9 cellular contexts compared by ENCODE assay signal in the genomic region with DNA sequence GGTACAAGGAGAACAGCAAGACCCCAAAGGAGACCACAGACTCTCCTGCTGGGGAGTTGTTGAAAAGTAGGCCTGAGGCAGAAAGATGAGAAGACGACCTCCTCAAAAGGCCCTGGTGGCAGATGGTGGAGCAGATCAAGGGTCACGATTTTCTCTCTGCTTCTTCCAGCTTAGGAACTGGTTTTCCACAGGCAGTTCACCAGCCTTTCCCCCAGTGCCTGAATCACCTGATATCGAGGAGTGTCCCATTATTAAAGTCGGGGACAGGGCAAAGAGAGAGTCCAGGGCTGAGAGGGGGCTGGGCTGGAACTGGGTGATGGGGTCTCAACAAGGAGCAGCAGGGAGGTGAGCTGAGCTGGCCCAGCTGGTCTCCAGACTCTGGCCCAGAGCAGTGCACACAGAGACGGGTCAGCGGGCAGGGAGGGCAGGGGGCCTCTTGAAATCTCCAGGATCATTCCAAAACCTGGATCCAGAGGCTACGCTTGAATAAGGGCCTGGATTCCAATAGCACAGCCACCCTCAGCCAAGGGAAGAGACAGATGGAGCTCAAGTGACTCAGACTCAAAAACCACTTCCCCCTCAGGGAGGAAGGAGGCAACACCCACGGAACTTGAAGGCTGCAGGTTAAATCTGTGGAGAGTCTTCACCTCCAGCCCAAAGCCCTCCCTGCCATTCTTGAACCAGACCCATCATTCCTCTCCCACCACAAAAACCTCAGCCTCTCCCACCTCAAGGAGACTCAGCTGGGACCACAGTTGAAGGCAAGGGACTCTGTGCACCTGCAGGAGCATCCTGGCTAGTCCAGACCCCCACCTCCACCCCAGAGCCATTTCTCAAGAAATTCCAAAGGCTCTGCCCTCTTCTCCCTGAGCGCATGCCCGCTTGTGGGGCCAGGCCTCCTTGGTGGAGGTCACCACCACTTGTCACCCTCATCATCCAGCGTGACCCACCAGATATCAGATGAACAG. TPM values are rescaled to one million over a fixed set of nuclear protein-coding genes. Genes with fewer than 3 reads are reported as not detected.
DNase-seq lines count a peak whose midpoint lies in the region; ATAC-seq and TF ChIP-seq lines count a peak whose summit lies in the region.
"Had no signal": no experiment of that assay in that cellular context is flagged by ENCODE, and none has a peak within 500 bp of the region (broad histone marks: within the 10 kb centered on the region; RNA-seq: fewer than 3 reads in every experiment).

A gene with protein sequence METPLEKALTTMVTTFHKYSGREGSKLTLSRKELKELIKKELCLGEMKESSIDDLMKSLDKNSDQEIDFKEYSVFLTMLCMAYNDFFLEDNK (minus strand): TSS at position 541 of the 968 bp plus-strand sequence. CDS start 743 bp downstream, outside the sequence.

- H3K4me2 ChIP-seq in hepatocyte: no peak within 1 kb of the TSS

- H3K4me1 ChIP-seq in esophagus muscularis mucosa (peaks cover 29 to 57% (median 54%) of the 10 kb centered on the region in 4 donors), hepatocyte (ENCODE audit: insufficient read depth) (peaks cover 33% of the 10 kb centered on the region)

- H4K20me1 ChIP-seq in hepatocyte (ENCODE audit: insufficient read depth, poor library complexity, severe bottlenecking): no peaks in the 10 kb centered on the region

- no peak for TF ChIP-seq POLR2A in esophagus muscularis mucosa (IDR thresholded peaks at IDR 0.05; ENCODE audit: low read depth)

- no peak for TF ChIP-seq EP300 in esophagus muscularis mucosa (IDR thresholded peaks at IDR 0.05)

- H3K27ac ChIP-seq in esophagus muscularis mucosa (replicated peaks in 1 of 4) (peak within 1 kb of the TSS; percentile 44 to 56 (median 46)), hepatocyte (no peak within 1 kb of the TSS)
- H3K27ac ChIP-seq: SK-N-MC had no signal

- H3K27me3 ChIP-seq in esophagus muscularis mucosa (no peaks in the 10 kb centered on the region), hepatocyte (no peaks in the 10 kb centered on the region)

- H3K9me2 ChIP-seq in hepatocyte (replicated peaks; ENCODE audit: insufficient read depth): no peaks in the 10 kb centered on the region

- intact Hi-C loops in esophagus muscularis mucosa (cut with DNase I): no loop called here

- no peaks in the 10 kb centered on the region for H3K9me3 ChIP-seq in esophagus muscularis mucosa
- H3K9me3 ChIP-seq in hepatocyte (ENCODE audit: low read depth): no peaks in the 10 kb centered on the region

- peaks cover 7% of the 10 kb centered on the region for H3K79me2 ChIP-seq in hepatocyte

- 78% methylated on average over 9 of the region's 11 CpGs for WGBS in esophagus muscularis mucosa
- WGBS in hepatocyte (ENCODE audit: low lambda C conversion rate, missing lambda C conversion rate): 86% methylated on average over 11 of the region's 11 CpGs

- peak; percentile 60 for DNase-seq in activated gamma-delta T cell treated with Interleukin-2 at 50 U/mL for 16 hours
- no peak for DNase-seq in activated gamma-delta T cell (lab: John Stamatoyannopoulos, UW)
- DNase-seq in activated CD4-positive, alpha-beta T cell treated with anti-CD3 and anti-CD28 coated beads for 4 hours: peak; percentile 65 to 67
- no peak for DNase-seq in esophagus muscularis mucosa (ENCODE audit: extremely low spot score)
- peak; percentile 65 for DNase-seq in stimulated activated CD8-positive, alpha-beta memory T cell treated with anti-CD3 and anti-CD28 coated beads, Interleukin-4, amount 100 ng/mL, for 48 hours
- DNase-seq in hepatocyte (ENCODE audit: low spot score): no peak
- DNase-seq in midbrain (lab: John Stamatoyannopoulos, UW): no peak

- H3K36me3 ChIP-seq in esophagus muscularis mucosa: peaks cover 0 to 10% (median 0%) of the 10 kb centered on the region in 4 donors
- H3K36me3 ChIP-seq in hepatocyte (replicated peaks; ENCODE audit: insufficient read depth, low read depth): no peaks in the 10 kb centered on the region

- ATAC-seq in GM21367 (IDR thresholded peaks at IDR 0.05; ENCODE audit: unreplicated experiment): no peak

- TF ChIP-seq CTCF in esophagus muscularis mucosa (IDR thresholded peaks at IDR 0.05) (no peak), hepatocyte (IDR thresholded peaks at IDR 0.05; ENCODE audit: poor library complexity) (no peak)

- H2AFZ ChIP-seq in hepatocyte: no peak within 1 kb of the TSS

- H3K4me3 ChIP-seq in esophagus muscularis mucosa: no peak within 1 kb of the TSS
- no peak within 1 kb of the TSS for H3K4me3 ChIP-seq in hepatocyte
- H3K4me3 ChIP-seq: SK-N-MC had no signal

RNA-seq across cellular contexts. Expression of the gene that starts here (rescaled TPM):
- total RNA-seq in esophagus muscularis mucosa: under 1 TPM in 1 of 4 donors, not detected in 3; 0.98 TPM
- not detected in 2 replicates for total RNA-seq in hepatocyte
- 0.54 and 1.0 TPM in 2 replicates for polyA plus RNA-seq in hepatocyte

Comparison
In these comparisons a context has a peak if more than half of its experiments do, and no peak if none do; other contexts are left out.
1. DNase-seq: peak in activated gamma-delta T cell treated with Interleukin-2 at 50 U/mL for 16 hours (single experiment), activated CD4-positive, alpha-beta T cell treated with anti-CD3 and anti-CD28 coated beads for 4 hours (2 of 2) and stimulated activated CD8-positive, alpha-beta memory T cell treated with anti-CD3 and anti-CD28 coated beads, Interleukin-4, amount 100 ng/mL, for 48 hours (single experiment); none in activated gamma-delta T cell (single experiment), esophagus muscularis mucosa (single experiment), hepatocyte (single experiment) and midbrain (single experiment).